1 cellular context compared by ENCODE assay signal in genomic region chr12:29739279-29739991, GRCh38.
TF ChIP-seq lines count a peak whose summit lies in the region.

No MANE protein-coding gene starts in this region.

TF ChIP-seq in IMR-90, 13 proteins besides CTCF, POLR2A, EP300 and RAD21:
- peak; percentile 74 for TF ChIP-seq RCOR1 (IDR thresholded peaks at IDR 0.05; ENCODE audit: insufficient replicate concordance, low read length)
- no peak for TF ChIP-seq ELK1 (IDR thresholded peaks at IDR 0.05; ENCODE audit: borderline replicate concordance, low read depth, low read length)
- TF ChIP-seq CEBPB (IDR thresholded peaks at IDR 0.05; ENCODE audit: low read depth, low read length) = peak; percentile 36; the same call in 1 of the 2 replicates
- 0 out of 2 replicates have a peak, but pooled peaks have one; percentile 26 for TF ChIP-seq MXI1 (IDR thresholded peaks at IDR 0.05; ENCODE audit: borderline replicate concordance, low read depth, low read length)
- TF ChIP-seq FOS (IDR thresholded peaks at IDR 0.05; ENCODE audit: low read depth, low read length) = 0 out of 2 replicates have a peak, but pooled peaks have one; percentile 2
- no peak for TF ChIP-seq USF2 (IDR thresholded peaks at IDR 0.05; ENCODE audit: low read depth, low read length)
